22 cellular contexts compared by ENCODE assay signal in genomic region chr14:50319293-50319692, GRCh38. TPM values are rescaled to one million over a fixed set of nuclear protein-coding genes. Genes with fewer than 3 reads are reported as not detected.
DNase-seq lines count a peak whose midpoint lies in the region; FAIRE-seq and TF ChIP-seq lines count a peak whose summit lies in the region.
"Had no signal": no experiment of that assay in that cellular context is flagged by ENCODE, and none has a peak within 500 bp of the region (broad histone marks: within the 10 kb centered on the region; RNA-seq: fewer than 3 reads in every experiment).

No MANE protein-coding gene starts in this region.

- H2BK15ac ChIP-seq in mesenchymal stem cell (ENCODE audit: low read depth, poor library complexity, severe bottlenecking), result no peak overlapping the region

- no peak overlapping the region for H4K8ac ChIP-seq in mesenchymal stem cell (ENCODE audit: low read length)

- H2BK12ac ChIP-seq in mesenchymal stem cell (ENCODE audit: low read length in 2 of 2), result no peak overlapping the region

- no peak overlapping the region for H4K91ac ChIP-seq in mesenchymal stem cell (ENCODE audit: low read length)

- H3K27me3 ChIP-seq in bronchial epithelial cell (ENCODE audit: control insufficient read depth, insufficient read depth, low read length), result no peaks in the 10 kb centered on the region
- H3K27me3 ChIP-seq in mesenchymal stem cell (ENCODE audit: control insufficient read depth in 1 of 2, insufficient read depth in 1 of 2, low read length in 2 of 2), result no peaks in the 10 kb centered on the region
- H3K27me3 ChIP-seq: adrenal gland had no signal

- no peak overlapping the region for H3K27ac ChIP-seq in mesenchymal stem cell (ENCODE audit: low read length, poor library complexity, severe bottlenecking)
- H3K27ac ChIP-seq: adrenal gland, parathyroid adenoma had no signal

- no peak overlapping the region for H2AK5ac ChIP-seq in mesenchymal stem cell (ENCODE audit: low read length, severe bottlenecking)

- peaks cover 14% of the 10 kb centered on the region for H3K79me1 ChIP-seq in mesenchymal stem cell (replicated peaks; ENCODE audit: low read length, poor library complexity, severe bottlenecking)

- H3K4me1 ChIP-seq in mesenchymal stem cell (ENCODE audit: control insufficient read depth, insufficient read depth, low read depth, low read length), result no peaks in the 10 kb centered on the region
- H3K4me1 ChIP-seq: parathyroid adenoma had no signal

- no peak overlapping the region for H3K18ac ChIP-seq in mesenchymal stem cell (ENCODE audit: low read depth in 1 of 2, low read length in 2 of 2)

- peak overlapping the region; percentile 89 for H3K9ac ChIP-seq in mesenchymal stem cell (ENCODE audit: low read length)
- H3K9ac ChIP-seq: parathyroid adenoma had no signal

- WGBS in mesenchymal stem cell, result no CpG with 5 or more reads among the region's 1 CpG

- H3K4me3 ChIP-seq in bronchial epithelial cell (ENCODE audit: low read depth, low read length) (no peak overlapping the region), mesenchymal stem cell (ENCODE audit: insufficient read depth in 1 of 2, low read depth in 1 of 2, low read length in 2 of 2) (no peak overlapping the region)
- H3K4me3 ChIP-seq: adrenal gland, thoracic aorta had no signal

- H2BK120ac ChIP-seq in mesenchymal stem cell (ENCODE audit: low read depth, low read length), result no peak overlapping the region

- H3K9me3 ChIP-seq in mesenchymal stem cell (ENCODE audit: control insufficient read depth, low read length), result no peaks in the 10 kb centered on the region
- H3K9me3 ChIP-seq: adrenal gland, thoracic aorta had no signal

- H3K4me2 ChIP-seq in mesenchymal stem cell (ENCODE audit: low read length, poor library complexity, severe bottlenecking), result no peak overlapping the region

- H2BK5ac ChIP-seq in mesenchymal stem cell (ENCODE audit: low read depth, low read length, poor library complexity, severe bottlenecking), result no peak overlapping the region

- TF ChIP-seq CTCF in bronchial epithelial cell (IDR thresholded peaks at IDR 0.05; ENCODE audit: insufficient read depth, low read length, severe bottlenecking), result no peak

- H2AFZ ChIP-seq in mesenchymal stem cell (ENCODE audit: low read depth, low read length), result no peak overlapping the region
- H2AFZ ChIP-seq: parathyroid adenoma had no signal

- no peak for FAIRE-seq in bronchial epithelial cell (lab: Jason Lieb, UNC)
- FAIRE-seq: small intestine had no signal

- H3K14ac ChIP-seq in mesenchymal stem cell (ENCODE audit: low read length in 2 of 2), result no peak overlapping the region

- H3K23ac ChIP-seq in mesenchymal stem cell (ENCODE audit: low read length in 2 of 2), result no peak overlapping the region

- H3K4ac ChIP-seq in mesenchymal stem cell (ENCODE audit: low read depth in 1 of 2, low read length in 2 of 2), result no peak overlapping the region

- DNase-seq in ELR (ENCODE audit: low read depth) (peak; percentile 47), LHCN-M2 (ENCODE audit: low read depth) (peak; percentile 33), bronchial epithelial cell (ENCODE audit: low read depth) (peak; percentile 84), mesenchymal stem cell (peak; percentile 58), HuH-7 (ENCODE audit: low spot score) (no peak), foreskin melanocyte (no peak), ureter (ENCODE audit: low spot score) (no peak), NCI-H510A (lab: John Stamatoyannopoulos, UW) (no peak)
- DNase-seq: activated CD4-positive, CD25-positive, alpha-beta regulatory T cell; adrenal gland; AML-193; effector CD8-positive, alpha-beta T cell; GF-D8; GOT3; KG1; NCI-H1417 treated with DMSO at 0.1 percent for 48 hours; small intestine; stimulated activated CD4-positive, alpha-beta T cell treated with anti-CD3 and anti-CD28 coated beads, Interleukin-4, amount 100 ng/mL, for 4 hours; stimulated activated CD8-positive, alpha-beta memory T cell treated with anti-CD3 and anti-CD28 coated beads, Interleukin-4, amount 100 ng/mL, for 48 hours; T-cell had no signal

- H3K36me3 ChIP-seq in bronchial epithelial cell (ENCODE audit: control insufficient read depth, insufficient read depth, low read length), result peaks cover 2% of the 10 kb centered on the region
- peaks cover 5 to 10% of the 10 kb centered on the region in 2 experiments for H3K36me3 ChIP-seq in mesenchymal stem cell (ENCODE audit: control insufficient read depth in 1 of 2, insufficient read depth in 2 of 2, low read depth in 1 of 2, low read length in 2 of 2)
- H3K36me3 ChIP-seq: thoracic aorta had no signal

RNA-seq across cellular contexts. Expression of gene DMAC2L, which starts 7.2 kb away (rescaled TPM):
- total RNA-seq in LHCN-M2 (2014; rRNA removed), result 5.0 and 5.8 TPM in 2 replicates
- 8.1 TPM for polyA plus RNA-seq in LHCN-M2 (2012)
- total RNA-seq in bronchial epithelial cell, result 8.2 and 10.8 TPM in 2 replicates
- polyA plus RNA-seq in mesenchymal stem cell (2013, experiment 1 of 2), result 6.5 TPM
- 7.1 TPM for polyA plus RNA-seq in mesenchymal stem cell (2013, experiment 2 of 2)
- 31.0 TPM for total RNA-seq in ureter

RNA-seq across cellular contexts. Expression of gene L2HGDH, which starts 7.3 kb away (rescaled TPM):
- total RNA-seq in LHCN-M2 (2014; rRNA removed) (4.6 and 5.0 TPM in 2 replicates), bronchial epithelial cell (6.6 and 7.8 TPM in 2 replicates), ureter (7.8 TPM)
- 1.6 TPM for polyA plus RNA-seq in LHCN-M2 (2012)
- 2.1 TPM for polyA plus RNA-seq in mesenchymal stem cell (2013, experiment 1 of 2)
- 2.5 TPM for polyA plus RNA-seq in mesenchymal stem cell (2013, experiment 2 of 2)

Comparison
In these comparisons a context has a peak if more than half of its experiments do, and no peak if none do; other contexts are left out.
1. DNase-seq: peak in ELR (single experiment), LHCN-M2 (single experiment), bronchial epithelial cell (single experiment) and mesenchymal stem cell (single experiment); none in HuH-7 (single experiment), foreskin melanocyte (single experiment), ureter (single experiment) and NCI-H510A (single experiment).